Comparison of ENCODE assay signal across 11 cellular contexts in genomic region chr1:178938959-178939317, GRCh38.
DNase-seq lines count a peak whose midpoint lies in the region; ATAC-seq and TF ChIP-seq lines count a peak whose summit lies in the region.
"Had no signal": no experiment of that assay in that cellular context is flagged by ENCODE, and none has a peak within 500 bp of the region (broad histone marks: within the 10 kb centered on the region; RNA-seq: fewer than 3 reads in every experiment).

No MANE protein-coding gene starts in this region.

- peak overlapping the region; percentile 54 for H2AFZ ChIP-seq in osteoblast (ENCODE audit: low read length)

- DNase-seq in astrocyte of the cerebellum (ENCODE audit: low read depth), result peak; percentile 85
- DNase-seq in Right ventricle myocardium superior, result peak; percentile 86
- DNase-seq in osteoblast (ENCODE audit: insufficient read length, low spot score, missing footprints), result peak; percentile 92
- DNase-seq in upper lobe of left lung, result no peak
- no peak for DNase-seq in ecto neural progenitor cell (ENCODE audit: low spot score)
- DNase-seq in kidney tubule cell (ENCODE audit: low spot score), result no peak
- no peak for DNase-seq in DMS79 (lab: John Stamatoyannopoulos, UW)
- DNase-seq in activated CD4-positive, alpha-beta T cell treated with anti-CD3 and anti-CD28 coated beads, Interleukin-2, amount 50 U/mL, for 1 hour, result no peak
- DNase-seq: amniotic stem cell, DND-41, HCEC 1CT had no signal

- 69% methylated on average over 3 to 10 of the region's 10 CpGs for WGBS in upper lobe of left lung, 2 donors

- H3K9me3 ChIP-seq in osteoblast (ENCODE audit: low read depth, low read length) (no peaks in the 10 kb centered on the region), upper lobe of left lung (no peaks in the 10 kb centered on the region)

- no peaks in the 10 kb centered on the region for H3K79me2 ChIP-seq in osteoblast (ENCODE audit: insufficient read depth, low read length)

- H3K4me2 ChIP-seq in osteoblast (ENCODE audit: insufficient read depth, low read length), result peak overlapping the region; percentile 71

- intact Hi-C loops in Right ventricle myocardium superior (cut with DNase I), result no loop called here

- H3K27me3 ChIP-seq in osteoblast (ENCODE audit: insufficient read depth, low read length) (no peaks in the 10 kb centered on the region), upper lobe of left lung (no peaks in the 10 kb centered on the region)

- peak overlapping the region; percentile 4 for H3K27ac ChIP-seq in osteoblast (ENCODE audit: low read depth, low read length)
- H3K27ac ChIP-seq in upper lobe of left lung, result peak overlapping the region in 1 of 4 donors; percentile 43

- no peaks in the 10 kb centered on the region for H4K20me1 ChIP-seq in osteoblast (ENCODE audit: insufficient read depth, low read length)

- no peak for TF ChIP-seq EP300 in upper lobe of left lung (IDR thresholded peaks at IDR 0.05)

- TF ChIP-seq POLR2A in upper lobe of left lung (IDR thresholded peaks at IDR 0.05), result no peak

- peaks cover 16% of the 10 kb centered on the region for H3K4me1 ChIP-seq in osteoblast (ENCODE audit: insufficient read depth, low read length)
- peaks cover 0 to 3% (median 0%) of the 10 kb centered on the region in 4 donors for H3K4me1 ChIP-seq in upper lobe of left lung

- H3K4me3 ChIP-seq in astrocyte of the cerebellum (ENCODE audit: low read depth, low read length) (no peak overlapping the region), osteoblast (ENCODE audit: insufficient read depth, low read length) (peak overlapping the region; percentile 49), upper lobe of left lung (no peak overlapping the region)

- H3K36me3 ChIP-seq in osteoblast (ENCODE audit: insufficient read depth, low read length) (no peaks in the 10 kb centered on the region), upper lobe of left lung (no peaks in the 10 kb centered on the region)

- no peak for TF ChIP-seq CTCF in astrocyte of the cerebellum (IDR thresholded peaks at IDR 0.05; ENCODE audit: low read depth, low read length, missing control alignments)
- TF ChIP-seq CTCF in osteoblast (IDR thresholded peaks at IDR 0.05; ENCODE audit: extremely low read depth, low read depth, low read length), result no peak
- TF ChIP-seq CTCF in upper lobe of left lung (IDR thresholded peaks at IDR 0.05), result no peak

- peak; percentile 91 for ATAC-seq in Right ventricle myocardium superior (ENCODE audit: poor library complexity)
- ATAC-seq in upper lobe of left lung (ENCODE audit: low FRiP score in 2 of 2), result peak; percentile 36 to 67

- in situ Hi-C loops in astrocyte of the cerebellum (cut with HindIII; ENCODE audit: low sequenced_read_pairs), result no loop called here

Comparison
In these comparisons a context has a peak if more than half of its experiments do, and no peak if none do; other contexts are left out.
1. DNase-seq: peak in astrocyte of the cerebellum (single experiment), Right ventricle myocardium superior (single experiment) and osteoblast (single experiment); none in upper lobe of left lung (0 of 2), ecto neural progenitor cell (single experiment), kidney tubule cell (single experiment), DMS79 (single experiment) and activated CD4-positive, alpha-beta T cell treated with anti-CD3 and anti-CD28 coated beads, Interleukin-2, amount 50 U/mL, for 1 hour (single experiment).